8 cellular contexts compared by ENCODE assay signal in genomic region chr2:149040451-149040850, GRCh38. TPM values are rescaled to one million over a fixed set of nuclear protein-coding genes. Genes with fewer than 3 reads are reported as not detected.
DNase-seq lines count a peak whose midpoint lies in the region; ATAC-seq and TF ChIP-seq lines count a peak whose summit lies in the region.

No MANE protein-coding gene starts in this region.

- TF ChIP-seq CTCF in cardiac muscle cell (IDR thresholded peaks at IDR 0.05; ENCODE audit: low read depth, low read length): peak; percentile 45
- peak in 4 of 9 donors; percentile 15 to 51 (median 24) for TF ChIP-seq CTCF in heart right ventricle (IDR thresholded peaks at IDR 0.05)
- peak; percentile 11 to 49 (median 25) for TF ChIP-seq CTCF in upper lobe of left lung (IDR thresholded peaks at IDR 0.05)

- no peaks in the 10 kb centered on the region for H4K20me1 ChIP-seq in Karpas-422 (ENCODE audit: insufficient read depth, low read depth, low read length)

- POLR2A ChIA-PET in activated CD8-positive, alpha-beta T cell treated with anti-CD3 and anti-CD28 coated beads, Interleukin-2, amount 10 ng/mL, durations not matched to agents 7 days and 5 days (lab: Charles Lee): no interaction called here

- H3K9me3 Mint-ChIP-seq in activated CD8-positive, alpha-beta T cell treated with anti-CD3 and anti-CD28 coated beads, Interleukin-2, amount 10 ng/mL, durations not matched to agents 7 days and 5 days (ENCODE audit: insufficient read depth): no peaks in the 10 kb centered on the region

- no peak overlapping the region for H3K27ac ChIP-seq in cardiac muscle cell
- no peak overlapping the region for H3K27ac ChIP-seq in heart right ventricle
- H3K27ac ChIP-seq in Karpas-422 (ENCODE audit: low read length): no peak overlapping the region
- H3K27ac ChIP-seq in upper lobe of left lung: no peak overlapping the region

- H3K27me3 ChIP-seq in cardiac muscle cell: peaks cover 10% of the 10 kb centered on the region
- H3K27me3 ChIP-seq in heart right ventricle: peaks cover 7 to 55% (median 42%) of the 10 kb centered on the region in 7 donors
- H3K27me3 ChIP-seq in Karpas-422 (ENCODE audit: low read length): no peaks in the 10 kb centered on the region
- H3K27me3 ChIP-seq in upper lobe of left lung: peaks cover 0 to 9% (median 4%) of the 10 kb centered on the region in 4 donors

- no peak overlapping the region for H3K4me3 Mint-ChIP-seq in activated CD8-positive, alpha-beta T cell treated with anti-CD3 and anti-CD28 coated beads, Interleukin-2, amount 10 ng/mL, durations not matched to agents 7 days and 5 days

- H3K36me3 ChIP-seq in cardiac muscle cell (no peaks in the 10 kb centered on the region), heart right ventricle (no peaks in the 10 kb centered on the region), Karpas-422 (ENCODE audit: insufficient read depth, low read length) (no peaks in the 10 kb centered on the region), upper lobe of left lung (no peaks in the 10 kb centered on the region)

- no peaks in the 10 kb centered on the region for H3K9me2 ChIP-seq in Karpas-422 (replicated peaks; ENCODE audit: insufficient read depth, low read length)

- CTCF ChIA-PET in activated CD8-positive, alpha-beta T cell treated with anti-CD3 and anti-CD28 coated beads, Interleukin-2, amount 10 ng/mL, durations not matched to agents 7 days and 5 days (lab: Charles Lee): interaction anchor here (1.2 to 2.1 kb wide), 2 partner anchors 23 to 273 kb away, joined by 6 read pairs; no protein-coding TSS in a partner anchor

- H3K79me2 ChIP-seq in Karpas-422 (ENCODE audit: low read length): no peaks in the 10 kb centered on the region

- H3K27me3 Mint-ChIP-seq in activated CD8-positive, alpha-beta T cell treated with anti-CD3 and anti-CD28 coated beads, Interleukin-2, amount 10 ng/mL, durations not matched to agents 7 days and 5 days (ENCODE audit: low read depth): peaks cover 54% of the 10 kb centered on the region

- H3K36me3 Mint-ChIP-seq in activated CD8-positive, alpha-beta T cell treated with anti-CD3 and anti-CD28 coated beads, Interleukin-2, amount 10 ng/mL, durations not matched to agents 7 days and 5 days (ENCODE audit: low read depth): no peaks in the 10 kb centered on the region

- no peak for TF ChIP-seq POLR2A in upper lobe of left lung (IDR thresholded peaks at IDR 0.05)

- no peak overlapping the region for H3K9ac ChIP-seq in Karpas-422 (ENCODE audit: low read length)

- H2AFZ ChIP-seq in Karpas-422 (ENCODE audit: low read length): no peak overlapping the region

- H3K4me1 ChIP-seq in cardiac muscle cell (ENCODE audit: low read depth): no peaks in the 10 kb centered on the region
- H3K4me1 ChIP-seq in heart right ventricle: peaks cover 0 to 3% (median 0%) of the 10 kb centered on the region in 9 donors
- H3K4me1 ChIP-seq in Karpas-422 (ENCODE audit: low read length): no peaks in the 10 kb centered on the region
- peaks cover 0 to 12% (median 5%) of the 10 kb centered on the region in 4 donors for H3K4me1 ChIP-seq in upper lobe of left lung

- 67 to 68% methylated on average over 7 of the region's 7 CpGs for WGBS in heart right ventricle, 2 donors
- 71 to 75% methylated on average over 7 of the region's 7 CpGs for WGBS in upper lobe of left lung, 2 donors

- intact Hi-C loops in heart right ventricle (cut with DNase I): no loop called here

- H3K4me3 ChIP-seq in cardiac muscle cell (no peak overlapping the region), heart right ventricle (no peak overlapping the region), Karpas-422 (ENCODE audit: low read length) (no peak overlapping the region), upper lobe of left lung (no peak overlapping the region)

- ATAC-seq in heart right ventricle: no peak
- no peak for ATAC-seq in activated CD8-positive, alpha-beta T cell treated with anti-CD3 and anti-CD28 coated beads, Interleukin-2, amount 10 ng/mL, durations not matched to agents 7 days and 5 days
- no peak for ATAC-seq in upper lobe of left lung (ENCODE audit: low FRiP score in 2 of 2)
- no peak for ATAC-seq in HG02763 (IDR thresholded peaks at IDR 0.05; ENCODE audit: unreplicated experiment)

- peaks cover 6% of the 10 kb centered on the region for H3K4me1 Mint-ChIP-seq in activated CD8-positive, alpha-beta T cell treated with anti-CD3 and anti-CD28 coated beads, Interleukin-2, amount 10 ng/mL, durations not matched to agents 7 days and 5 days (ENCODE audit: low read depth)

- no peak overlapping the region for H3K4me2 ChIP-seq in Karpas-422 (ENCODE audit: low read depth, low read length, poor library complexity, severe bottlenecking)

- no peak overlapping the region for H3K27ac Mint-ChIP-seq in activated CD8-positive, alpha-beta T cell treated with anti-CD3 and anti-CD28 coated beads, Interleukin-2, amount 10 ng/mL, durations not matched to agents 7 days and 5 days

- H3K9me3 ChIP-seq in cardiac muscle cell (ENCODE audit: low read depth): no peaks in the 10 kb centered on the region
- H3K9me3 ChIP-seq in heart right ventricle: peaks cover 0 to 11% (median 4%) of the 10 kb centered on the region in 11 donors
- no peaks in the 10 kb centered on the region for H3K9me3 ChIP-seq in Karpas-422 (ENCODE audit: low read length)
- H3K9me3 ChIP-seq in upper lobe of left lung: peaks cover 0 to 2% (median 0%) of the 10 kb centered on the region in 4 donors

- TF ChIP-seq EP300 in upper lobe of left lung (IDR thresholded peaks at IDR 0.05): no peak

- DNase-seq in cardiac muscle cell (ENCODE audit: low read depth in 1 of 2, low spot score in 1 of 2) (peak in 1 of 2 donors; percentile 11), heart right ventricle (no peak), Karpas-422 (peak; percentile 90), iPS-NIHi11 (ENCODE audit: low spot score) (peak; percentile 78), upper lobe of left lung (peak in 1 of 2 donors; percentile 27), HK-2 (ENCODE audit: unreplicated experiment) (no peak)
- DNase-seq in activated CD8-positive, alpha-beta T cell treated with anti-CD3 and anti-CD28 coated beads, Interleukin-2, amount 10 ng/mL, durations not matched to agents 7 days and 5 days: peak; percentile 58

RNA-seq across cellular contexts. Expression of gene LYPD6B, which starts 2.0 kb away (rescaled TPM):
- total RNA-seq in cardiac muscle cell (1.6 and 3.9 TPM in 2 replicates), heart right ventricle (under 1 TPM in 1 of 10 donors, not detected in 9; 0.21 TPM), upper lobe of left lung (1 to 10 TPM in 2 of 6 donors, under 1 TPM in 2, not detected in 2; 0.43 to 6.7 (median 1.1) TPM)
- polyA plus RNA-seq in cardiac muscle cell (5.7 and 8.1 TPM in 2 replicates), heart right ventricle (not detected)
- 0.43 and 0.75 TPM in 2 replicates for total RNA-seq in Karpas-422 (2014; rRNA removed; shearing (Covaris generic); ENCODE audit: low replicate concordance)
- not detected for total RNA-seq in activated CD8-positive, alpha-beta T cell treated with anti-CD3 and anti-CD28 coated beads, Interleukin-2, amount 10 ng/mL, durations not matched to agents 7 days and 5 days

Comparison
In these comparisons a context has a peak if more than half of its experiments do, and no peak if none do; other contexts are left out.
1. DNase-seq: peak in Karpas-422 (single experiment), activated CD8-positive, alpha-beta T cell treated with anti-CD3 and anti-CD28 coated beads, Interleukin-2, amount 10 ng/mL, durations not matched to agents 7 days and 5 days (single experiment) and iPS-NIHi11 (single experiment); none in heart right ventricle (0 of 2) and HK-2 (single experiment).